Comparison of ENCODE assay signal across 8 cellular contexts in genomic region chr15:44535509-44536297, GRCh38. TPM values are rescaled to one million over a fixed set of nuclear protein-coding genes. Genes with fewer than 3 reads are reported as not detected.
DNase-seq lines count a peak whose midpoint lies in the region; FAIRE-seq and TF ChIP-seq lines count a peak whose summit lies in the region.

No MANE protein-coding gene starts in this region.

- TSS peak; percentile 61 for BruUV-seq in Caco-2 (replicated peaks; lab: Mats Ljungman, UMichigan)

- peak overlapping the region; percentile 94 for H3K4me3 Mint-ChIP-seq in Caco-2 (ENCODE audit: unreplicated experiment)
- peak overlapping the region; percentile 88 for H3K4me3 Mint-ChIP-seq in activated T-cell treated with anti-CD3 and anti-CD28 coated beads, Interleukin-2, amount 50 U/mL, for 24 hours

- POLR2A ChIA-PET in Caco-2 (lab: Charles Lee), result no interaction called here

- CTCF ChIA-PET in Caco-2 (lab: Charles Lee), result no interaction called here

- peaks cover 78% of the 10 kb centered on the region for H3K36me3 Mint-ChIP-seq in Caco-2 (ENCODE audit: insufficient read depth, unreplicated experiment)
- peaks cover 64% of the 10 kb centered on the region for H3K36me3 Mint-ChIP-seq in activated T-cell treated with anti-CD3 and anti-CD28 coated beads, Interleukin-2, amount 50 U/mL, for 24 hours (ENCODE audit: low read depth)

- no peaks in the 10 kb centered on the region for H3K27me3 ChIP-seq in Caco-2 (replicated peaks; ENCODE audit: control insufficient read depth, insufficient read depth, low read length)
- no peaks in the 10 kb centered on the region for H3K27me3 ChIP-seq in neutrophil

- H3K4me1 Mint-ChIP-seq in Caco-2 (ENCODE audit: low read depth, unreplicated experiment), result peaks cover 12% of the 10 kb centered on the region
- H3K4me1 Mint-ChIP-seq in activated T-cell treated with anti-CD3 and anti-CD28 coated beads, Interleukin-2, amount 50 U/mL, for 24 hours (ENCODE audit: low read depth), result peaks cover 44% of the 10 kb centered on the region

- DNase-seq in Caco-2, result peak; percentile 35 to 42
- peak; percentile 7 for DNase-seq in HTR-8/SVneo (ENCODE audit: insufficient read length, low spot score)
- peak; percentile 60 for DNase-seq in activated T-cell treated with anti-CD3 and anti-CD28 coated beads, Interleukin-2, amount 50 U/mL, for 24 hours
- peak; percentile 5 for DNase-seq in fibroblast of gingiva (ENCODE audit: low read depth)
- no peak for DNase-seq in NCI-H446 (lab: John Stamatoyannopoulos, UW)
- no peak for DNase-seq in NCI-H524 treated with DMSO at 0.1 percent for 48 hours (lab: John Stamatoyannopoulos, UW)
- no peak for DNase-seq in AG08395 (ENCODE audit: low spot score)

- no peak for TF ChIP-seq CTCF in Caco-2 (IDR thresholded peaks at IDR 0.05; ENCODE audit: insufficient read depth in 1 of 2, low read depth in 1 of 2, low read length in 1 of 2, severe bottlenecking in 1 of 2, unreplicated experiment in 1 of 2)
- no peak for TF ChIP-seq CTCF in neutrophil (IDR thresholded peaks at IDR 0.05)

- intact Hi-C loops in Caco-2 (cut with micrococcal nuclease; ENCODE audit: unreplicated experiment), result loop anchor here (10.0 kb wide), 1 partner anchor 251 kb away; the partner anchor contains the start of gene GOLM2

- no peaks in the 10 kb centered on the region for H3K36me3 ChIP-seq in Caco-2 (ENCODE audit: control insufficient read depth, insufficient read depth, low read length)
- H3K36me3 ChIP-seq in neutrophil, result peaks cover 5% of the 10 kb centered on the region

- H3K27me3 Mint-ChIP-seq in Caco-2 (ENCODE audit: insufficient read depth, unreplicated experiment), result no peaks in the 10 kb centered on the region
- H3K27me3 Mint-ChIP-seq in activated T-cell treated with anti-CD3 and anti-CD28 coated beads, Interleukin-2, amount 50 U/mL, for 24 hours, result no peaks in the 10 kb centered on the region

- FAIRE-seq in HTR-8/SVneo (lab: Jason Lieb, UNC), result no peak

- H3K4me1 ChIP-seq in Caco-2 (peaks cover 4% of the 10 kb centered on the region; the same call in 1 of the 2 replicates), neutrophil (ENCODE audit: control insufficient read depth in 1 of 2, insufficient read depth in 1 of 2, low read depth in 1 of 2, low read length in 1 of 2) (peaks cover 21 to 28% of the 10 kb centered on the region in 2 experiments)

- peak overlapping the region; percentile 90 for H3K27ac Mint-ChIP-seq in Caco-2 (ENCODE audit: unreplicated experiment)
- H3K27ac Mint-ChIP-seq in activated T-cell treated with anti-CD3 and anti-CD28 coated beads, Interleukin-2, amount 50 U/mL, for 24 hours, result peak overlapping the region; percentile 98

- H3K4me3 ChIP-seq in Caco-2 (ENCODE audit: low read depth, low read length), result peak overlapping the region; percentile 82
- peak overlapping the region; percentile 75 to 97 for H3K4me3 ChIP-seq in neutrophil (ENCODE audit: low read depth in 1 of 2, low read length in 1 of 2)

- H3K27ac ChIP-seq in neutrophil, result peak overlapping the region; percentile 96

- no peaks in the 10 kb centered on the region for H3K9me3 Mint-ChIP-seq in Caco-2 (ENCODE audit: unreplicated experiment)
- no peaks in the 10 kb centered on the region for H3K9me3 Mint-ChIP-seq in activated T-cell treated with anti-CD3 and anti-CD28 coated beads, Interleukin-2, amount 50 U/mL, for 24 hours

- no peaks in the 10 kb centered on the region for H3K9me3 ChIP-seq in Caco-2
- H3K9me3 ChIP-seq in neutrophil, result no peaks in the 10 kb centered on the region

RNA-seq across cellular contexts. Expression of gene EIF3J, which starts 1.2 kb away (rescaled TPM):
- 179 and 182 TPM in 2 replicates for total RNA-seq in Caco-2 (2022)

Comparison
In these comparisons a context has a peak if more than half of its experiments do, and no peak if none do; other contexts are left out.
1. DNase-seq: peak in Caco-2 (2 of 2), HTR-8/SVneo (single experiment), activated T-cell treated with anti-CD3 and anti-CD28 coated beads, Interleukin-2, amount 50 U/mL, for 24 hours (single experiment) and fibroblast of gingiva (single experiment); none in NCI-H446 (0 of 2), NCI-H524 treated with DMSO at 0.1 percent for 48 hours (single experiment) and AG08395 (single experiment).